40 cellular contexts compared by ENCODE assay signal in genomic region chr14:20698934-20699333, GRCh38. TPM values are rescaled to one million over a fixed set of nuclear protein-coding genes. Genes with fewer than 3 reads are reported as not detected.
"Had no signal": no experiment of that assay in that cellular context is flagged by ENCODE, and none has a peak within 500 bp of the region (broad histone marks: within the 10 kb centered on the region; RNA-seq: fewer than 3 reads in every experiment).

No MANE protein-coding gene starts in this region.

- H3K9me3 Mint-ChIP-seq: activated CD4-positive, alpha-beta memory T cell treated with anti-CD3 and anti-CD28 coated beads, Interleukin-2, amount 10 ng/mL, durations not matched to agents 7 days and 5 days; activated CD4-positive, alpha-beta T cell treated with anti-CD3 and anti-CD28 coated beads, Interleukin-2, amount 10 ng/mL, durations not matched to agents 7 days and 5 days; activated naive CD4-positive, alpha-beta T cell treated with anti-CD3 and anti-CD28 coated beads for 36 hours; activated naive CD4-positive, alpha-beta T cell treated with anti-CD3 and anti-CD28 coated beads, Interleukin-2, amount 50 U/mL, for 72 hours; activated naive CD8-positive, alpha-beta T cell treated with anti-CD3 and anti-CD28 coated beads for 36 hours; activated T-cell treated with anti-CD3 and anti-CD28 coated beads, Interleukin-2, amount 50 U/mL, for 4 hours; activated T-cell treated with anti-CD3 and anti-CD28 coated beads, Interleukin-2, amount 50 U/mL, for 72 hours; activated T-helper 1 cell treated with anti-CD3 and anti-CD28 coated beads, Interleukin-12 subunit alpha, Interleukin-12 subunit beta, Interleukin-2, Interleukin-4 antibody, amounts not matched to agents 30 ng/mL and 10 ng/mL and 1 ng/mL, durations not matched to agents 14 hours and 24 hours and 36 hours; activated T-helper 17 cell treated with anti-CD3 and anti-CD28 coated beads, Interleukin-2, amount 50 U/mL, for 72 hours; T-helper 1 cell treated with Interleukin-12 subunit alpha and Interleukin-12 subunit beta and Interleukin-4 antibody, amounts not matched to agents 30 μg/mL and 1 μg/mL, for 36 hours; T-helper 2 cell treated with Interferon-gamma antibody and Interleukin-4, amounts not matched to agents 5 μg/mL and 100 μg/mL, for 36 hours had no signal

- H3K4me1 Mint-ChIP-seq: activated CD4-positive, alpha-beta T cell treated with anti-CD3 and anti-CD28 coated beads for 36 hours; activated T-helper 17 cell treated with anti-CD3 and anti-CD28 coated beads, Interleukin-2, amount 50 U/mL, for 72 hours had no signal

- H3K36me3 ChIP-seq: adrenal gland, brain microvascular endothelial cell, breast epithelium had no signal

- ATAC-seq: activated CD4-positive, alpha-beta T cell treated with anti-CD3 and anti-CD28 coated beads for 36 hours; activated CD8-positive, alpha-beta memory T cell treated with anti-CD3 and anti-CD28 coated beads, Interleukin-2, amount 10 ng/mL, durations not matched to agents 7 days and 5 days; activated CD8-positive, alpha-beta T cell treated with anti-CD3 and anti-CD28 coated beads, Interleukin-2, amount 10 ng/mL, durations not matched to agents 7 days and 5 days; activated naive CD4-positive, alpha-beta T cell treated with anti-CD3 and anti-CD28 coated beads, Interleukin-2, amount 50 U/mL, for 72 hours; activated T-cell treated with anti-CD3 and anti-CD28 coated beads, Interleukin-2, amount 50 U/mL, for 4 hours; activated T-cell treated with anti-CD3 and anti-CD28 coated beads, Interleukin-2, amount 50 U/mL, for 72 hours; activated T-helper 17 cell treated with anti-CD3 and anti-CD28 coated beads, Interleukin-2, amount 50 U/mL, for 72 hours; body of pancreas had no signal

- H3K4me3 Mint-ChIP-seq: activated B cell treated with CpG ODN at 0.5 μM for 24 hours; activated CD4-positive, alpha-beta memory T cell treated with anti-CD3 and anti-CD28 coated beads, Interleukin-2, amount 10 ng/mL, durations not matched to agents 7 days and 5 days; activated CD4-positive, alpha-beta T cell treated with anti-CD3 and anti-CD28 coated beads for 36 hours; activated CD4-positive, alpha-beta T cell treated with anti-CD3 and anti-CD28 coated beads, Interleukin-2, amount 10 ng/mL, durations not matched to agents 7 days and 5 days; activated CD8-positive, alpha-beta memory T cell treated with anti-CD3 and anti-CD28 coated beads, Interleukin-2, amount 10 ng/mL, durations not matched to agents 7 days and 5 days; activated CD8-positive, alpha-beta T cell treated with anti-CD3 and anti-CD28 coated beads, Interleukin-2, amount 10 ng/mL, durations not matched to agents 7 days and 5 days; activated naive CD4-positive, alpha-beta T cell treated with anti-CD3 and anti-CD28 coated beads for 36 hours; activated naive CD8-positive, alpha-beta T cell treated with anti-CD3 and anti-CD28 coated beads for 36 hours; activated T-cell treated with anti-CD3 and anti-CD28 coated beads, Interleukin-2, amount 50 U/mL, for 4 hours; activated T-cell treated with anti-CD3 and anti-CD28 coated beads, Interleukin-2, amount 50 U/mL, for 72 hours; activated T-helper 1 cell treated with anti-CD3 and anti-CD28 coated beads, Interleukin-12 subunit alpha, Interleukin-12 subunit beta, Interleukin-2, Interleukin-4 antibody, amounts not matched to agents 30 ng/mL and 10 ng/mL and 1 ng/mL, durations not matched to agents 14 hours and 24 hours and 36 hours; activated T-helper 17 cell treated with anti-CD3 and anti-CD28 coated beads, Interleukin-2, amount 50 U/mL, for 72 hours; T-helper 1 cell treated with Interleukin-12 subunit alpha and Interleukin-12 subunit beta and Interleukin-4 antibody, amounts not matched to agents 30 μg/mL and 1 μg/mL, for 36 hours; T-helper 2 cell treated with Interferon-gamma antibody and Interleukin-4, amounts not matched to agents 5 μg/mL and 100 μg/mL, for 36 hours had no signal

- H3K27me3 Mint-ChIP-seq: activated B cell treated with CpG ODN at 0.5 μM for 24 hours; activated CD4-positive, alpha-beta T cell treated with anti-CD3 and anti-CD28 coated beads for 36 hours; activated naive CD8-positive, alpha-beta T cell treated with anti-CD3 and anti-CD28 coated beads for 36 hours; activated T-helper 17 cell treated with anti-CD3 and anti-CD28 coated beads, Interleukin-2, amount 50 U/mL, for 72 hours had no signal

- FAIRE-seq: astrocyte, TTC549 had no signal

- H3K27ac Mint-ChIP-seq: activated B cell treated with CpG ODN at 0.5 μM for 24 hours; activated CD4-positive, alpha-beta memory T cell treated with anti-CD3 and anti-CD28 coated beads, Interleukin-2, amount 10 ng/mL, durations not matched to agents 7 days and 5 days; activated CD4-positive, alpha-beta T cell treated with anti-CD3 and anti-CD28 coated beads for 36 hours; activated CD4-positive, alpha-beta T cell treated with anti-CD3 and anti-CD28 coated beads, Interleukin-2, amount 10 ng/mL, durations not matched to agents 7 days and 5 days; activated CD8-positive, alpha-beta memory T cell treated with anti-CD3 and anti-CD28 coated beads, Interleukin-2, amount 10 ng/mL, durations not matched to agents 7 days and 5 days; activated CD8-positive, alpha-beta T cell treated with anti-CD3 and anti-CD28 coated beads, Interleukin-2, amount 10 ng/mL, durations not matched to agents 7 days and 5 days; activated naive CD4-positive, alpha-beta T cell treated with anti-CD3 and anti-CD28 coated beads for 36 hours; activated naive CD4-positive, alpha-beta T cell treated with anti-CD3 and anti-CD28 coated beads, Interleukin-2, amount 50 U/mL, for 72 hours; activated naive CD8-positive, alpha-beta T cell treated with anti-CD3 and anti-CD28 coated beads for 36 hours; activated T-cell treated with anti-CD3 and anti-CD28 coated beads, Interleukin-2, amount 50 U/mL, for 72 hours; activated T-helper 1 cell treated with anti-CD3 and anti-CD28 coated beads, Interleukin-12 subunit alpha, Interleukin-12 subunit beta, Interleukin-2, Interleukin-4 antibody, amounts not matched to agents 30 ng/mL and 10 ng/mL and 1 ng/mL, durations not matched to agents 14 hours and 24 hours and 36 hours; activated T-helper 17 cell treated with anti-CD3 and anti-CD28 coated beads, Interleukin-2, amount 50 U/mL, for 72 hours; T-helper 1 cell treated with Interleukin-12 subunit alpha and Interleukin-12 subunit beta and Interleukin-4 antibody, amounts not matched to agents 30 μg/mL and 1 μg/mL, for 36 hours; T-helper 2 cell treated with Interferon-gamma antibody and Interleukin-4, amounts not matched to agents 5 μg/mL and 100 μg/mL, for 36 hours had no signal

- H3K9me3 ChIP-seq: adrenal gland, body of pancreas, breast epithelium had no signal

- DNase-seq: activated B cell treated with CpG ODN at 0.5 μM for 24 hours; activated CD4-positive, alpha-beta memory T cell treated with anti-CD3 and anti-CD28 coated beads, Interleukin-2, amount 10 ng/mL, durations not matched to agents 7 days and 5 days; activated CD4-positive, alpha-beta T cell treated with anti-CD3 and anti-CD28 coated beads for 1 hour; activated CD4-positive, alpha-beta T cell treated with anti-CD3 and anti-CD28 coated beads for 36 hours; activated CD4-positive, alpha-beta T cell treated with anti-CD3 and anti-CD28 coated beads for 48 hours; activated CD4-positive, alpha-beta T cell treated with anti-CD3 and anti-CD28 coated beads, Interleukin-2, amount 10 ng/mL, durations not matched to agents 7 days and 5 days; activated CD4-positive, alpha-beta T cell treated with anti-CD3 and anti-CD28 coated beads, Interleukin-2, amount 50 U/mL, for 48 hours; activated CD8-positive, alpha-beta memory T cell treated with anti-CD3 and anti-CD28 coated beads for 24 hours; activated CD8-positive, alpha-beta memory T cell treated with anti-CD3 and anti-CD28 coated beads, Interleukin-2, amount 10 ng/mL, durations not matched to agents 7 days and 5 days; activated CD8-positive, alpha-beta memory T cell treated with anti-CD3 and anti-CD28 coated beads, Interleukin-2, amount 50 U/mL, for 48 hours; activated CD8-positive, alpha-beta T cell treated with anti-CD3 and anti-CD28 coated beads, Interleukin-2, amount 10 ng/mL, durations not matched to agents 7 days and 5 days; activated effector memory CD4-positive, alpha-beta T cell treated with anti-CD3 and anti-CD28 coated beads, Interleukin-2, amount 50 U/mL, for 16 hours; activated gamma-delta T cell treated with Interleukin-2 at 50 U/mL for 16 hours; activated naive CD4-positive, alpha-beta T cell; activated naive CD4-positive, alpha-beta T cell treated with anti-CD3 and anti-CD28 coated beads for 36 hours; activated naive CD4-positive, alpha-beta T cell treated with anti-CD3 and anti-CD28 coated beads, Interleukin-2, amount 50 U/mL, for 16 hours; activated naive CD8-positive, alpha-beta T cell treated with anti-CD3 and anti-CD28 coated beads for 36 hours; activated T-cell treated with anti-CD3 and anti-CD28 coated beads, Interleukin-2, amount 50 U/mL, for 1 hour; activated T-cell treated with anti-CD3 and anti-CD28 coated beads, Interleukin-2, amount 50 U/mL, for 4 hours; activated T-cell treated with anti-CD3 and anti-CD28 coated beads, Interleukin-2, amount 50 U/mL, for 72 hours; adrenal gland; amniotic stem cell; aorta; body of pancreas; brain microvascular endothelial cell; central memory CD4-positive, alpha-beta T cell; T-helper 1 cell; T-helper 2 cell; T-helper 9 cell had no signal

- H3K27me3 ChIP-seq: adrenal gland, body of pancreas, brain microvascular endothelial cell, breast epithelium had no signal

- H3K36me3 Mint-ChIP-seq: activated CD8-positive, alpha-beta memory T cell treated with anti-CD3 and anti-CD28 coated beads, Interleukin-2, amount 10 ng/mL, durations not matched to agents 7 days and 5 days; activated naive CD4-positive, alpha-beta T cell treated with anti-CD3 and anti-CD28 coated beads, Interleukin-2, amount 50 U/mL, for 72 hours; activated naive CD8-positive, alpha-beta T cell treated with anti-CD3 and anti-CD28 coated beads for 36 hours had no signal

- H3K27ac ChIP-seq: adrenal gland, body of pancreas, brain microvascular endothelial cell, breast epithelium, VCaP had no signal

- H3K4me3 ChIP-seq: adrenal gland, body of pancreas, breast epithelium had no signal

- H3K4me1 ChIP-seq: adrenal gland, body of pancreas, breast epithelium had no signal

RNA-seq across cellular contexts. Expression of gene ANG, which starts 10.4 kb away (rescaled TPM):
- total RNA-seq: activated B cell treated with CpG ODN at 0.5 μM for 24 hours had no signal

RNA-seq across cellular contexts. Expression of gene EDDM3A, which starts 46.8 kb away (rescaled TPM):
- total RNA-seq: activated B cell treated with CpG ODN at 0.5 μM for 24 hours; activated CD4-positive, alpha-beta memory T cell treated with anti-CD3 and anti-CD28 coated beads, Interleukin-2, amount 10 ng/mL, durations not matched to agents 7 days and 5 days; activated CD4-positive, alpha-beta T cell treated with anti-CD3 and anti-CD28 coated beads for 36 hours; activated CD4-positive, alpha-beta T cell treated with anti-CD3 and anti-CD28 coated beads, Interleukin-2, amount 10 ng/mL, durations not matched to agents 7 days and 5 days; activated CD8-positive, alpha-beta memory T cell treated with anti-CD3 and anti-CD28 coated beads, Interleukin-2, amount 10 ng/mL, durations not matched to agents 7 days and 5 days; activated CD8-positive, alpha-beta T cell treated with anti-CD3 and anti-CD28 coated beads, Interleukin-2, amount 10 ng/mL, durations not matched to agents 7 days and 5 days; activated naive CD4-positive, alpha-beta T cell treated with anti-CD3 and anti-CD28 coated beads for 36 hours; activated naive CD4-positive, alpha-beta T cell treated with anti-CD3 and anti-CD28 coated beads, Interleukin-2, amount 50 U/mL, for 72 hours; activated naive CD8-positive, alpha-beta T cell treated with anti-CD3 and anti-CD28 coated beads for 36 hours; activated T-cell treated with anti-CD3 and anti-CD28 coated beads, Interleukin-2, amount 50 U/mL, for 4 hours; activated T-cell treated with anti-CD3 and anti-CD28 coated beads, Interleukin-2, amount 50 U/mL, for 72 hours; activated T-helper 1 cell treated with anti-CD3 and anti-CD28 coated beads, Interleukin-12 subunit alpha, Interleukin-12 subunit beta, Interleukin-2, Interleukin-4 antibody, amounts not matched to agents 30 ng/mL and 10 ng/mL and 1 ng/mL, durations not matched to agents 14 hours and 24 hours and 36 hours; activated T-helper 17 cell treated with anti-CD3 and anti-CD28 coated beads, Interleukin-2, amount 50 U/mL, for 72 hours; adrenal gland; aorta; astrocyte; body of pancreas; breast epithelium; cardiac septum; cerebellum had no signal
- polyA plus RNA-seq: adrenal gland, aorta had no signal

RNA-seq across cellular contexts. Expression of gene OR6S1, which starts 57.4 kb away (rescaled TPM):
- total RNA-seq: activated B cell treated with CpG ODN at 0.5 μM for 24 hours; activated CD4-positive, alpha-beta memory T cell treated with anti-CD3 and anti-CD28 coated beads, Interleukin-2, amount 10 ng/mL, durations not matched to agents 7 days and 5 days; activated CD4-positive, alpha-beta T cell treated with anti-CD3 and anti-CD28 coated beads for 36 hours; activated CD4-positive, alpha-beta T cell treated with anti-CD3 and anti-CD28 coated beads, Interleukin-2, amount 10 ng/mL, durations not matched to agents 7 days and 5 days; activated CD8-positive, alpha-beta memory T cell treated with anti-CD3 and anti-CD28 coated beads, Interleukin-2, amount 10 ng/mL, durations not matched to agents 7 days and 5 days; activated CD8-positive, alpha-beta T cell treated with anti-CD3 and anti-CD28 coated beads, Interleukin-2, amount 10 ng/mL, durations not matched to agents 7 days and 5 days; activated naive CD4-positive, alpha-beta T cell treated with anti-CD3 and anti-CD28 coated beads for 36 hours; activated naive CD4-positive, alpha-beta T cell treated with anti-CD3 and anti-CD28 coated beads, Interleukin-2, amount 50 U/mL, for 72 hours; activated naive CD8-positive, alpha-beta T cell treated with anti-CD3 and anti-CD28 coated beads for 36 hours; activated T-cell treated with anti-CD3 and anti-CD28 coated beads, Interleukin-2, amount 50 U/mL, for 4 hours; activated T-cell treated with anti-CD3 and anti-CD28 coated beads, Interleukin-2, amount 50 U/mL, for 72 hours; activated T-helper 1 cell treated with anti-CD3 and anti-CD28 coated beads, Interleukin-12 subunit alpha, Interleukin-12 subunit beta, Interleukin-2, Interleukin-4 antibody, amounts not matched to agents 30 ng/mL and 10 ng/mL and 1 ng/mL, durations not matched to agents 14 hours and 24 hours and 36 hours; activated T-helper 17 cell treated with anti-CD3 and anti-CD28 coated beads, Interleukin-2, amount 50 U/mL, for 72 hours; adrenal gland; aorta; astrocyte; body of pancreas; breast epithelium; cardiac septum; cerebellum had no signal
- polyA plus RNA-seq: adrenal gland, aorta had no signal
